ENCODE assay signal across 1 cellular context in the genomic region with DNA sequence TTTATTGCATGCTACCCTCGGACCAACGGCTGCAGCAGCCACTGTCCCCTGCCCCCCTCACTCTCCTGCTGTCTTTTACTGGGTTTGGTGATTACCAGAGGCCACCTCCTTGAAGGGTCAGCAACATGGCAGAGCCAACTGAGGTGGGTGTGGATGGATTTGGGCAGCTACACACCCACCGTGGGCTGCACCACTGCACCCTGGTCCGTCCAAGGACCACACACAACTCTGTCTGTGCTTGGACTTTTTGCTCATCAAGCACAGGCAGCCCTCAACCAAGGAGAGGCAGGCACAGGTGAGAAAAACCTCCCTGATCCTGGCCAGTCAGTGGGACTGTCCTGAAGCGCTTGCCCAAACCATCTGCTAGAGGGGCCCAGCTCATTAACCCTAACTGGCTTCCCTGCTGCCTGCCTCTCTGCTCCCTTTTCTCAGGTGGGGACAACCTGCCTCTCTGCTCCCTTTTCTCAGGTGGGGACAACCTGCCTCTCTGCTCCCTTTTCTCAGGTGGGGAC.
TF ChIP-seq lines count a peak whose summit lies in the region.

No MANE protein-coding gene starts in this region.

TF ChIP-seq in H1, 55 proteins besides CTCF, POLR2A, EP300 and RAD21:
- TF ChIP-seq, protein P1, sequence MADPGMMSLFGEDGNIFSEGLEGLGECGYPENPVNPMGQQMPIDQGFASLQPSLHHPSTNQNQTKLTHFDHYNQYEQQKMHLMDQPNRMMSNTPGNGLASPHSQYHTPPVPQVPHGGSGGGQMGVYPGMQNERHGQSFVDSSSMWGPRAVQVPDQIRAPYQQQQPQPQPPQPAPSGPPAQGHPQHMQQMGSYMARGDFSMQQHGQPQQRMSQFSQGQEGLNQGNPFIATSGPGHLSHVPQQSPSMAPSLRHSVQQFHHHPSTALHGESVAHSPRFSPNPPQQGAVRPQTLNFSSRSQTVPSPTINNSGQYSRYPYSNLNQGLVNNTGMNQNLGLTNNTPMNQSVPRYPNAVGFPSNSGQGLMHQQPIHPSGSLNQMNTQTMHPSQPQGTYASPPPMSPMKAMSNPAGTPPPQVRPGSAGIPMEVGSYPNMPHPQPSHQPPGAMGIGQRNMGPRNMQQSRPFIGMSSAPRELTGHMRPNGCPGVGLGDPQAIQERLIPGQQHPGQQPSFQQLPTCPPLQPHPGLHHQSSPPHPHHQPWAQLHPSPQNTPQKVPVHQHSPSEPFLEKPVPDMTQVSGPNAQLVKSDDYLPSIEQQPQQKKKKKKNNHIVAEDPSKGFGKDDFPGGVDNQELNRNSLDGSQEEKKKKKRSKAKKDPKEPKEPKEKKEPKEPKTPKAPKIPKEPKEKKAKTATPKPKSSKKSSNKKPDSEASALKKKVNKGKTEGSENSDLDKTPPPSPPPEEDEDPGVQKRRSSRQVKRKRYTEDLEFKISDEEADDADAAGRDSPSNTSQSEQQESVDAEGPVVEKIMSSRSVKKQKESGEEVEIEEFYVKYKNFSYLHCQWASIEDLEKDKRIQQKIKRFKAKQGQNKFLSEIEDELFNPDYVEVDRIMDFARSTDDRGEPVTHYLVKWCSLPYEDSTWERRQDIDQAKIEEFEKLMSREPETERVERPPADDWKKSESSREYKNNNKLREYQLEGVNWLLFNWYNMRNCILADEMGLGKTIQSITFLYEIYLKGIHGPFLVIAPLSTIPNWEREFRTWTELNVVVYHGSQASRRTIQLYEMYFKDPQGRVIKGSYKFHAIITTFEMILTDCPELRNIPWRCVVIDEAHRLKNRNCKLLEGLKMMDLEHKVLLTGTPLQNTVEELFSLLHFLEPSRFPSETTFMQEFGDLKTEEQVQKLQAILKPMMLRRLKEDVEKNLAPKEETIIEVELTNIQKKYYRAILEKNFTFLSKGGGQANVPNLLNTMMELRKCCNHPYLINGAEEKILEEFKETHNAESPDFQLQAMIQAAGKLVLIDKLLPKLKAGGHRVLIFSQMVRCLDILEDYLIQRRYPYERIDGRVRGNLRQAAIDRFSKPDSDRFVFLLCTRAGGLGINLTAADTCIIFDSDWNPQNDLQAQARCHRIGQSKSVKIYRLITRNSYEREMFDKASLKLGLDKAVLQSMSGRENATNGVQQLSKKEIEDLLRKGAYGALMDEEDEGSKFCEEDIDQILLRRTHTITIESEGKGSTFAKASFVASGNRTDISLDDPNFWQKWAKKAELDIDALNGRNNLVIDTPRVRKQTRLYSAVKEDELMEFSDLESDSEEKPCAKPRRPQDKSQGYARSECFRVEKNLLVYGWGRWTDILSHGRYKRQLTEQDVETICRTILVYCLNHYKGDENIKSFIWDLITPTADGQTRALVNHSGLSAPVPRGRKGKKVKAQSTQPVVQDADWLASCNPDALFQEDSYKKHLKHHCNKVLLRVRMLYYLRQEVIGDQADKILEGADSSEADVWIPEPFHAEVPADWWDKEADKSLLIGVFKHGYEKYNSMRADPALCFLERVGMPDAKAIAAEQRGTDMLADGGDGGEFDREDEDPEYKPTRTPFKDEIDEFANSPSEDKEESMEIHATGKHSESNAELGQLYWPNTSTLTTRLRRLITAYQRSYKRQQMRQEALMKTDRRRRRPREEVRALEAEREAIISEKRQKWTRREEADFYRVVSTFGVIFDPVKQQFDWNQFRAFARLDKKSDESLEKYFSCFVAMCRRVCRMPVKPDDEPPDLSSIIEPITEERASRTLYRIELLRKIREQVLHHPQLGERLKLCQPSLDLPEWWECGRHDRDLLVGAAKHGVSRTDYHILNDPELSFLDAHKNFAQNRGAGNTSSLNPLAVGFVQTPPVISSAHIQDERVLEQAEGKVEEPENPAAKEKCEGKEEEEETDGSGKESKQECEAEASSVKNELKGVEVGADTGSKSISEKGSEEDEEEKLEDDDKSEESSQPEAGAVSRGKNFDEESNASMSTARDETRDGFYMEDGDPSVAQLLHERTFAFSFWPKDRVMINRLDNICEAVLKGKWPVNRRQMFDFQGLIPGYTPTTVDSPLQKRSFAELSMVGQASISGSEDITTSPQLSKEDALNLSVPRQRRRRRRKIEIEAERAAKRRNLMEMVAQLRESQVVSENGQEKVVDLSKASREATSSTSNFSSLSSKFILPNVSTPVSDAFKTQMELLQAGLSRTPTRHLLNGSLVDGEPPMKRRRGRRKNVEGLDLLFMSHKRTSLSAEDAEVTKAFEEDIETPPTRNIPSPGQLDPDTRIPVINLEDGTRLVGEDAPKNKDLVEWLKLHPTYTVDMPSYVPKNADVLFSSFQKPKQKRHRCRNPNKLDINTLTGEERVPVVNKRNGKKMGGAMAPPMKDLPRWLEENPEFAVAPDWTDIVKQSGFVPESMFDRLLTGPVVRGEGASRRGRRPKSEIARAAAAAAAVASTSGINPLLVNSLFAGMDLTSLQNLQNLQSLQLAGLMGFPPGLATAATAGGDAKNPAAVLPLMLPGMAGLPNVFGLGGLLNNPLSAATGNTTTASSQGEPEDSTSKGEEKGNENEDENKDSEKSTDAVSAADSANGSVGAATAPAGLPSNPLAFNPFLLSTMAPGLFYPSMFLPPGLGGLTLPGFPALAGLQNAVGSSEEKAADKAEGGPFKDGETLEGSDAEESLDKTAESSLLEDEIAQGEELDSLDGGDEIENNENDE (IDR thresholded peaks at IDR 0.05; ENCODE audit: insufficient replicate concordance, low read length): no peak
- TF ChIP-seq SP1 (IDR thresholded peaks at IDR 0.05; ENCODE audit: low read depth, low read length) (no peak), CEBPB (IDR thresholded peaks at IDR 0.05; ENCODE audit: low read depth, low read length) (no peak), SIX5 (IDR thresholded peaks at IDR 0.05; ENCODE audit: low read depth, low read length) (no peak), NRF1 (IDR thresholded peaks at IDR 0.05; ENCODE audit: low read depth, low read length) (no peak), TCF12 (IDR thresholded peaks at IDR 0.05; ENCODE audit: low read depth, low read length) (no peak), ASH2L (IDR thresholded peaks at IDR 0.05; ENCODE audit: low read length) (no peak), JUND (IDR thresholded peaks at IDR 0.05; ENCODE audit: low read length) (no peak), RFX5 (IDR thresholded peaks at IDR 0.05; ENCODE audit: borderline replicate concordance, low read depth, low read length) (no peak), CTBP2 (IDR thresholded peaks at IDR 0.05; ENCODE audit: borderline replicate concordance, insufficient read depth, insufficient read length, low read length) (no peak), NANOG (IDR thresholded peaks at IDR 0.05; ENCODE audit: insufficient read depth, low read depth, low read length, poor library complexity, severe bottlenecking) (no peak), ZNF274 (IDR thresholded peaks at IDR 0.05; ENCODE audit: borderline replicate concordance, extremely low read depth, low read length) (no peak), CHD1 (IDR thresholded peaks at IDR 0.05; ENCODE audit: low read depth, low read length) (no peak), SP4 (IDR thresholded peaks at IDR 0.05; ENCODE audit: low read length) (no peak), EZH2 (IDR thresholded peaks at IDR 0.05; ENCODE audit: low read depth, low read length, severe bottlenecking) (no peak), TBP (IDR thresholded peaks at IDR 0.05; ENCODE audit: low read depth, low read length) (no peak), RXRA (IDR thresholded peaks at IDR 0.05; ENCODE audit: insufficient read depth, low read depth, low read length) (no peak), CBX8 (IDR thresholded peaks at IDR 0.05; ENCODE audit: borderline replicate concordance, low read depth, low read length) (no peak)
TF ChIP-seq in H1: peak in this region for 0.
